ENCODE assay signal across 8 cellular contexts in genomic region chr11:2825886-2826678, GRCh38. TPM values are rescaled to one million over a fixed set of nuclear protein-coding genes. Genes with fewer than 3 reads are reported as not detected.
DNase-seq lines count a peak whose midpoint lies in the region; ATAC-seq and TF ChIP-seq lines count a peak whose summit lies in the region.

No MANE protein-coding gene starts in this region.

- peaks cover 12% of the 10 kb centered on the region for H3K27me3 Mint-ChIP-seq in activated naive CD4-positive, alpha-beta T cell treated with anti-CD3 and anti-CD28 coated beads, Interleukin-2, amount 10 ng/mL, durations not matched to agents 7 days and 5 days

- CTCF ChIA-PET in activated naive CD4-positive, alpha-beta T cell treated with anti-CD3 and anti-CD28 coated beads, Interleukin-2, amount 10 ng/mL, durations not matched to agents 7 days and 5 days (lab: Charles Lee): no interaction called here

- TF ChIP-seq CTCF in astrocyte of the cerebellum (IDR thresholded peaks at IDR 0.05; ENCODE audit: low read depth, low read length, missing control alignments): no peak

- no peak overlapping the region for H3K4me3 ChIP-seq in astrocyte of the cerebellum (ENCODE audit: low read depth, low read length)

- in situ Hi-C loops in astrocyte of the cerebellum (cut with HindIII; ENCODE audit: low sequenced_read_pairs): no loop called here

- H3K27ac Mint-ChIP-seq in activated naive CD4-positive, alpha-beta T cell treated with anti-CD3 and anti-CD28 coated beads, Interleukin-2, amount 10 ng/mL, durations not matched to agents 7 days and 5 days: no peak overlapping the region

- H3K9me3 Mint-ChIP-seq in activated naive CD4-positive, alpha-beta T cell treated with anti-CD3 and anti-CD28 coated beads, Interleukin-2, amount 10 ng/mL, durations not matched to agents 7 days and 5 days: peaks cover 57% of the 10 kb centered on the region

- DNase-seq in HT1080 (ENCODE audit: low read depth) (peak; percentile 88), astrocyte of the cerebellum (ENCODE audit: low read depth) (peak; percentile 94), islet precursor cell (peak; percentile 95), smooth muscle cell of the brain vasculature (ENCODE audit: low read depth, low spot score) (peak; percentile 87), T-helper 9 cell (no peak)
- DNase-seq in activated naive CD4-positive, alpha-beta T cell treated with anti-CD3 and anti-CD28 coated beads, Interleukin-2, amount 10 ng/mL, durations not matched to agents 7 days and 5 days: no peak

- H3K4me1 Mint-ChIP-seq in activated naive CD4-positive, alpha-beta T cell treated with anti-CD3 and anti-CD28 coated beads, Interleukin-2, amount 10 ng/mL, durations not matched to agents 7 days and 5 days: no peaks in the 10 kb centered on the region

- H3K4me3 Mint-ChIP-seq in activated naive CD4-positive, alpha-beta T cell treated with anti-CD3 and anti-CD28 coated beads, Interleukin-2, amount 10 ng/mL, durations not matched to agents 7 days and 5 days: no peak overlapping the region

- H3K36me3 Mint-ChIP-seq in activated naive CD4-positive, alpha-beta T cell treated with anti-CD3 and anti-CD28 coated beads, Interleukin-2, amount 10 ng/mL, durations not matched to agents 7 days and 5 days: peaks cover 23% of the 10 kb centered on the region

- no peak for ATAC-seq in HG03432 (IDR thresholded peaks at IDR 0.05; ENCODE audit: unreplicated experiment)
- ATAC-seq in HG03175 (IDR thresholded peaks at IDR 0.05; ENCODE audit: unreplicated experiment): no peak

RNA-seq across cellular contexts. Expression of gene CDKN1C, which starts 59.5 kb away (rescaled TPM):
- 2.1 and 4.4 TPM in 2 replicates for total RNA-seq in HT1080 (2014; rRNA removed; shearing (Covaris generic))
- 0.86 and 1.7 TPM in 2 replicates for polyA plus RNA-seq in HT1080 (2015; cell fraction: cytosol; rRNA removed)
- 1.3 and 1.5 TPM in 2 replicates for polyA plus RNA-seq in HT1080 (2015; cell fraction: nucleus; rRNA removed)

Comparison
In these comparisons a context has a peak if more than half of its experiments do, and no peak if none do; other contexts are left out.
1. DNase-seq: peak in HT1080 (single experiment), astrocyte of the cerebellum (single experiment), islet precursor cell (single experiment) and smooth muscle cell of the brain vasculature (single experiment); none in T-helper 9 cell (single experiment) and activated naive CD4-positive, alpha-beta T cell treated with anti-CD3 and anti-CD28 coated beads, Interleukin-2, amount 10 ng/mL, durations not matched to agents 7 days and 5 days (single experiment).